Comparison of ENCODE assay signal across 1 cellular context in genomic region chr6:27544135-27544534, GRCh38.
TF ChIP-seq lines count a peak whose summit lies in the region.

No MANE protein-coding gene starts in this region.

TF ChIP-seq in GM12878, 131 proteins besides CTCF, POLR2A, EP300 and RAD21:
- 0 out of 3 replicates have a peak, but pooled peaks have one; percentile 28 for TF ChIP-seq POU2F2 (IDR thresholded peaks at IDR 0.05; ENCODE audit: borderline replicate concordance, low read depth, low read length)
TF ChIP-seq in GM12878: peak in this region for 1; not testable (repeated sequence) for 130.
